Comparison of ENCODE assay signal across 9 cellular contexts in genomic region chrX:140817943-140818342, GRCh38.
A peak's percentile ranks its signal among the peaks of the same experiment; 100 is the strongest.
DNase-seq lines count a peak whose midpoint lies in the region; ATAC-seq and TF ChIP-seq lines count a peak whose summit lies in the region.
"Had no signal": no experiment of that assay in that cellular context is flagged by ENCODE, and none has a peak within 500 bp of the region (broad histone marks: within the 10 kb centered on the region; RNA-seq: fewer than 3 reads in every experiment).

No MANE protein-coding gene starts in this region.

- intact Hi-C loops in left ventricle myocardium inferior (cut with micrococcal nuclease), result no loop called here
- intact Hi-C loops in left ventricle myocardium superior (cut with micrococcal nuclease), result no loop called here
- intact Hi-C loops in PC-9 (cut with micrococcal nuclease; ENCODE audit: unreplicated experiment), result no loop called here
- intact Hi-C loops in activated naive CD4-positive, alpha-beta T cell treated with anti-CD3 and anti-CD28 coated beads for 36 hours (cut with micrococcal nuclease), result loop anchor here (5.0 kb wide), 1 partner anchor 99 kb away; no protein-coding TSS in a partner anchor

- peaks cover 0 to 5% (median 3%) of the 10 kb centered on the region in 3 donors for H3K4me1 Mint-ChIP-seq in T-cell
- no peaks in the 10 kb centered on the region for H3K4me1 Mint-ChIP-seq in activated naive CD4-positive, alpha-beta T cell treated with anti-CD3 and anti-CD28 coated beads for 36 hours (ENCODE audit: low read depth)

- H4K20me1 ChIP-seq in PC-9 (ENCODE audit: insufficient read depth), result no peaks in the 10 kb centered on the region

- no peak for ATAC-seq in left ventricle myocardium superior
- ATAC-seq in gastroesophageal sphincter, result no peak
- ATAC-seq in GM19467 (IDR thresholded peaks at IDR 0.05; ENCODE audit: unreplicated experiment), result no peak
- no peak for ATAC-seq in T-cell (replicated peaks in 1 of 4)

- peaks cover 0 to 7% (median 7%) of the 10 kb centered on the region in 3 donors for H3K9me3 Mint-ChIP-seq in T-cell
- peaks cover 4% of the 10 kb centered on the region for H3K9me3 Mint-ChIP-seq in activated naive CD4-positive, alpha-beta T cell treated with anti-CD3 and anti-CD28 coated beads for 36 hours

- TF ChIP-seq POLR2A in gastroesophageal sphincter (IDR thresholded peaks at IDR 0.05), result no peak

- no peak overlapping the region for H3K27ac Mint-ChIP-seq in T-cell
- H3K27ac Mint-ChIP-seq in activated naive CD4-positive, alpha-beta T cell treated with anti-CD3 and anti-CD28 coated beads for 36 hours, result no peak overlapping the region

- peak; percentile 38 for TF ChIP-seq CTCF in left ventricle myocardium inferior (IDR thresholded peaks at IDR 0.05; ENCODE audit: borderline replicate concordance)
- peak; percentile 76 for TF ChIP-seq CTCF in PC-9 (conservative IDR thresholded peaks at IDR 0.05)
- peak; percentile 68 for TF ChIP-seq CTCF in fibroblast of the aortic adventitia (IDR thresholded peaks at IDR 0.05; ENCODE audit: insufficient read depth, low read length)
- peak in 1 of 4 experiments; percentile 45 for TF ChIP-seq CTCF in gastroesophageal sphincter (IDR thresholded peaks at IDR 0.05)

- BruUV-seq in PC-9 (replicated peaks; lab: Mats Ljungman, UMichigan), result no TSS peak

- H3K36me3 ChIP-seq in left ventricle myocardium inferior (no peaks in the 10 kb centered on the region), PC-9 (ENCODE audit: low read depth) (no peaks in the 10 kb centered on the region), gastroesophageal sphincter (no peaks in the 10 kb centered on the region)
- H3K36me3 ChIP-seq: neutrophil had no signal

- H3K9me3 ChIP-seq in left ventricle myocardium inferior (replicated peaks), result no peaks in the 10 kb centered on the region
- H3K9me3 ChIP-seq in PC-9 (ENCODE audit: insufficient read depth, low read depth), result no peaks in the 10 kb centered on the region
- no peaks in the 10 kb centered on the region for H3K9me3 ChIP-seq in gastroesophageal sphincter
- H3K9me3 ChIP-seq: neutrophil had no signal

- no peak overlapping the region for H3K4me2 ChIP-seq in PC-9

- DNase-seq in left ventricle myocardium inferior (no peak), left ventricle myocardium superior (no peak), PC-9 (no peak), fibroblast of the aortic adventitia (ENCODE audit: low read depth) (peak; percentile 45), T-cell (no peak)
- DNase-seq in activated naive CD4-positive, alpha-beta T cell treated with anti-CD3 and anti-CD28 coated beads for 36 hours, result no peak

- no peaks in the 10 kb centered on the region for H3F3A ChIP-seq in PC-9 (ENCODE audit: insufficient read depth, low read depth)

- CTCF ChIA-PET in PC-9 (lab: Charles Lee), result interaction anchor here (0.6 to 0.7 kb wide), 2 partner anchors 12 to 802 kb away, joined by 4 to 9 read pairs; no protein-coding TSS in a partner anchor
- CTCF ChIA-PET in T-cell (lab: Charles Lee), result interaction anchor here in 1 of 2 donors (1.0 kb wide), 1 partner anchor 56 kb away, joined by 5 read pairs; no protein-coding TSS in a partner anchor
- CTCF ChIA-PET in activated naive CD4-positive, alpha-beta T cell treated with anti-CD3 and anti-CD28 coated beads for 36 hours (lab: Charles Lee), result no interaction called here

- H3K27me3 Mint-ChIP-seq in T-cell, result peaks cover 0 to 21% of the 10 kb centered on the region in 2 donors
- peaks cover 2% of the 10 kb centered on the region for H3K27me3 Mint-ChIP-seq in activated naive CD4-positive, alpha-beta T cell treated with anti-CD3 and anti-CD28 coated beads for 36 hours (ENCODE audit: low read depth)

- POLR2A ChIA-PET in PC-9 (lab: Charles Lee; ENCODE audit: unreplicated experiment) (no interaction called here), T-cell (lab: Charles Lee) (no interaction called here)

- H3K27me3 ChIP-seq in left ventricle myocardium inferior (ENCODE audit: low read depth), result no peaks in the 10 kb centered on the region
- peaks cover 13% of the 10 kb centered on the region; the same call in 1 of the 2 replicates for H3K27me3 ChIP-seq in PC-9 (ENCODE audit: insufficient read depth, low read depth)
- no peaks in the 10 kb centered on the region for H3K27me3 ChIP-seq in gastroesophageal sphincter
- H3K27me3 ChIP-seq: neutrophil had no signal

- H3K4me3 ChIP-seq in left ventricle myocardium inferior, result no peak overlapping the region
- H3K4me3 ChIP-seq in PC-9, result no peak overlapping the region
- H3K4me3 ChIP-seq in fibroblast of the aortic adventitia (ENCODE audit: low read depth, low read length), result no peak overlapping the region
- H3K4me3 ChIP-seq in gastroesophageal sphincter, result no peak overlapping the region

- no peak for TF ChIP-seq EP300 in gastroesophageal sphincter (IDR thresholded peaks at IDR 0.05)

- no peaks in the 10 kb centered on the region for H3K9me2 ChIP-seq in PC-9 (ENCODE audit: insufficient read depth)

- H3K4me1 ChIP-seq in left ventricle myocardium inferior (no peaks in the 10 kb centered on the region), PC-9 (replicated peaks; ENCODE audit: insufficient read depth) (no peaks in the 10 kb centered on the region), gastroesophageal sphincter (no peaks in the 10 kb centered on the region)

- 15 to 20% methylated on average over 4 to 5 of the region's 6 CpGs for WGBS in gastroesophageal sphincter (ENCODE audit: low coverage in 1 of 2), 2 donors

- H3K27ac ChIP-seq in left ventricle myocardium inferior (replicated peaks) (no peak overlapping the region), PC-9 (no peak overlapping the region), gastroesophageal sphincter (no peak overlapping the region)
- H3K27ac ChIP-seq: neutrophil had no signal

- no peak overlapping the region for H3K4me3 Mint-ChIP-seq in T-cell
- no peak overlapping the region for H3K4me3 Mint-ChIP-seq in activated naive CD4-positive, alpha-beta T cell treated with anti-CD3 and anti-CD28 coated beads for 36 hours

- H2AFZ ChIP-seq in PC-9, result no peak overlapping the region

- H3K79me2 ChIP-seq in PC-9 (ENCODE audit: low read depth), result no peaks in the 10 kb centered on the region

- H3K36me3 Mint-ChIP-seq in T-cell, result no peaks in the 10 kb centered on the region
- no peaks in the 10 kb centered on the region for H3K36me3 Mint-ChIP-seq in activated naive CD4-positive, alpha-beta T cell treated with anti-CD3 and anti-CD28 coated beads for 36 hours (ENCODE audit: low read depth)
